ENCODE assay signal across 1 cellular context in genomic region chr5:179819296-179820126, GRCh38.
TF ChIP-seq lines count a peak whose summit lies in the region.

No MANE protein-coding gene starts in this region.

TF ChIP-seq in HEK293, 187 proteins besides CTCF, POLR2A, EP300 and RAD21 (continued from another document and continues in another):
- TF ChIP-seq PATZ1 (tag by site-specific recombination; IDR thresholded peaks at IDR 0.05) = peak; percentile 48
- no peak for TF ChIP-seq ZNF274 (IDR thresholded peaks at IDR 0.05; ENCODE audit: low read length)
- no peak for TF ChIP-seq ZNF274 (tag by site-specific recombination; IDR thresholded peaks at IDR 0.05; ENCODE audit: borderline replicate concordance)
- no peak for TF ChIP-seq GFI1B (tag by site-specific recombination; IDR thresholded peaks at IDR 0.05)
- no peak for TF ChIP-seq ZNF670 (tag by site-specific recombination; IDR thresholded peaks at IDR 0.05; ENCODE audit: low read depth)
- no peak for TF ChIP-seq ZNF510 (tag by site-specific recombination; IDR thresholded peaks at IDR 0.05; ENCODE audit: insufficient replicate concordance)
- no peak for TF ChIP-seq MEIS1 (CRISPR knock-in tag; IDR thresholded peaks at IDR 0.05; ENCODE audit: borderline replicate concordance)
- no peak for TF ChIP-seq ZNF169 (tag by site-specific recombination; IDR thresholded peaks at IDR 0.05)
- no peak for TF ChIP-seq ZNF580 (tag by site-specific recombination; IDR thresholded peaks at IDR 0.05)
- TF ChIP-seq EGR2 (tag by site-specific recombination; IDR thresholded peaks at IDR 0.05; ENCODE audit: low read depth) = no peak
- TF ChIP-seq ZEB2 (tag by site-specific recombination; IDR thresholded peaks at IDR 0.05) = 0 out of 2 replicates have a peak, but pooled peaks have one; percentile 9
- TF ChIP-seq FEZF1 (tag by site-specific recombination; IDR thresholded peaks at IDR 0.05) = no peak
- TF ChIP-seq ZNF561 (tag by site-specific recombination; IDR thresholded peaks at IDR 0.05; ENCODE audit: borderline replicate concordance) = no peak
- no peak for TF ChIP-seq ZNF239 (tag by site-specific recombination; IDR thresholded peaks at IDR 0.05)
- TF ChIP-seq ZFHX2 (tag by site-specific recombination; conservative IDR thresholded peaks at IDR 0.05) = peak; percentile 60
- TF ChIP-seq ZNF664 (tag by site-specific recombination; IDR thresholded peaks at IDR 0.05) = no peak
- no peak for TF ChIP-seq ZNF223 (tag by site-specific recombination; IDR thresholded peaks at IDR 0.05)
- no peak for TF ChIP-seq ZBTB49 (tag by site-specific recombination; IDR thresholded peaks at IDR 0.05; ENCODE audit: low read depth)
- peak; percentile 3; the same call in 1 of the 2 replicates for TF ChIP-seq SP2 (tag by site-specific recombination; IDR thresholded peaks at IDR 0.05)
- peak; percentile 79 for TF ChIP-seq ZNF18 (tag by site-specific recombination; IDR thresholded peaks at IDR 0.05)
- TF ChIP-seq ZNF488 (tag by site-specific recombination; IDR thresholded peaks at IDR 0.05) = no peak
- TF ChIP-seq ZBTB17 (tag by site-specific recombination; IDR thresholded peaks at IDR 0.05) = peak; percentile 42; the same call in 1 of the 2 replicates
- TF ChIP-seq ZNF302 (tag by site-specific recombination; IDR thresholded peaks at IDR 0.05; ENCODE audit: low read depth) = no peak
- no peak for TF ChIP-seq ZNF292 (tag by site-specific recombination; IDR thresholded peaks at IDR 0.05; ENCODE audit: borderline replicate concordance, low read depth)
- TF ChIP-seq IKZF3 (tag by site-specific recombination; IDR thresholded peaks at IDR 0.05) = peak; percentile 12; the same call in 1 of the 2 replicates
- no peak; the same call in 1 of the 2 replicates for TF ChIP-seq ZNF423 (tag by site-specific recombination; IDR thresholded peaks at IDR 0.05)
- TF ChIP-seq BCL6B (tag by site-specific recombination; IDR thresholded peaks at IDR 0.05) = no peak
- TF ChIP-seq ZBTB44 (tag by site-specific recombination; IDR thresholded peaks at IDR 0.05) = no peak
- peak; percentile 90 for TF ChIP-seq GLIS1 (tag by site-specific recombination; IDR thresholded peaks at IDR 0.05)
- 0 out of 2 replicates have a peak, but pooled peaks have one; percentile 4 for TF ChIP-seq ZNF501 (tag by site-specific recombination; IDR thresholded peaks at IDR 0.05)
- TF ChIP-seq ZNF266 (tag by site-specific recombination; IDR thresholded peaks at IDR 0.05; ENCODE audit: low read depth) = no peak; the same call in 1 of the 2 replicates
- no peak for TF ChIP-seq ZNF248 (tag by site-specific recombination; IDR thresholded peaks at IDR 0.05)
- no peak for TF ChIP-seq ZNF76 (tag by site-specific recombination; IDR thresholded peaks at IDR 0.05; ENCODE audit: borderline replicate concordance, low read depth)
- TF ChIP-seq GLI4 (tag by site-specific recombination; IDR thresholded peaks at IDR 0.05) = no peak; the same call in 1 of the 2 replicates
- TF ChIP-seq ZIC2 (tag by site-specific recombination; IDR thresholded peaks at IDR 0.05) = peak; percentile 93
- TF ChIP-seq ZNF639 (tag by site-specific recombination; IDR thresholded peaks at IDR 0.05) = peak; percentile 8; the same call in 1 of the 2 replicates
- no peak for TF ChIP-seq ZNF777 (tag by site-specific recombination; IDR thresholded peaks at IDR 0.05; ENCODE audit: borderline replicate concordance)
- TF ChIP-seq ZNF184 (tag by site-specific recombination; IDR thresholded peaks at IDR 0.05) = no peak
- no peak for TF ChIP-seq ZNF629 (tag by site-specific recombination; IDR thresholded peaks at IDR 0.05)
- no peak for TF ChIP-seq ZNF518A (tag by site-specific recombination; conservative IDR thresholded peaks at IDR 0.05; ENCODE audit: low read depth)
- peak; percentile 8 for TF ChIP-seq ZBTB26 (tag by site-specific recombination; optimal IDR thresholded peaks at IDR 0.05)
- no peak; the same call in 1 of the 2 replicates for TF ChIP-seq GLIS2 (tag by site-specific recombination; IDR thresholded peaks at IDR 0.05)
- TF ChIP-seq ZNF138 (tag by site-specific recombination; IDR thresholded peaks at IDR 0.05; ENCODE audit: borderline replicate concordance) = no peak
